Comparison of ENCODE assay signal across 30 cellular contexts in the genomic region with DNA sequence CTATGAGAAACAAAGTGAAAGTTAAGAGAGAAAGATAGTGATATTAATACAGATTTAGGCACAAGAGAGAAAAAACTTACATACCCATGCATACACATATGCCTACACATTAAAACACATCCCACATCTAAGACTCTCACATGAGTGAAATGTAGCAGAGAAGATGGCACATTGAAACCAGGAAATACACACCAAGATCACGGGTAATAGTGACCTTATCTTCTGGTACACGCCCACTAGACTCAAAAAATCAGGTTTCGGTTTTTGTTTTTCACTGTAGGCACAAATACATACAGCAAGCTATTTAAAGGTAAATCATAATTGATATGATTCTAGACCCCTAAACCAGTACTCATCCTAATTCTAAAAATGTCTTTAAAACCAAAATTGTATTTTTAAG.
DNase-seq lines count a peak whose midpoint lies in the region; ATAC-seq and TF ChIP-seq lines count a peak whose summit lies in the region.
"Had no signal": no experiment of that assay in that cellular context is flagged by ENCODE, and none has a peak within 500 bp of the region (broad histone marks: within the 10 kb centered on the region; RNA-seq: fewer than 3 reads in every experiment).

No MANE protein-coding gene starts in this region.

- ATAC-seq in GM18868 (IDR thresholded peaks at IDR 0.05; ENCODE audit: unreplicated experiment) (peak; percentile 68), GM21786 (IDR thresholded peaks at IDR 0.05; ENCODE audit: unreplicated experiment) (peak; percentile 70)
- ATAC-seq: activated naive CD8-positive, alpha-beta T cell treated with anti-CD3 and anti-CD28 coated beads, Interleukin-2, amount 50 U/mL, for 24 hours; CD8-positive, alpha-beta T cell; left colon; PC-3 had no signal

- no TSS peak for BruUV-seq in MCF 10A (replicated peaks; lab: Mats Ljungman, UMichigan)

- no peak overlapping the region for H3K4me3 Mint-ChIP-seq in MCF 10A (ENCODE audit: unreplicated experiment)
- H3K4me3 Mint-ChIP-seq: activated naive CD8-positive, alpha-beta T cell treated with anti-CD3 and anti-CD28 coated beads, Interleukin-2, amount 50 U/mL, for 24 hours; CD8-positive, alpha-beta T cell; nephron progenitor cell had no signal

- H3K4me3 ChIP-seq in GM12864 (ENCODE audit: low read depth, low read length), result no peak overlapping the region
- H3K4me3 ChIP-seq in KMS-11 (IDR thresholded peaks at IDR 0.05; ENCODE audit: insufficient read depth, low read depth, low read length), result no peak overlapping the region
- H3K4me3 ChIP-seq: cardiac muscle cell, colonic mucosa, GM23248, tibial artery had no signal

- H3K36me3 Mint-ChIP-seq in MCF 10A (ENCODE audit: insufficient read depth, unreplicated experiment), result no peaks in the 10 kb centered on the region
- H3K36me3 Mint-ChIP-seq: CD8-positive, alpha-beta T cell had no signal

- H2AFZ ChIP-seq in KMS-11 (ENCODE audit: low read depth), result peak overlapping the region; percentile 68
- H2AFZ ChIP-seq: GM23248 had no signal

- peak overlapping the region; percentile 6; the same call in 1 of the 2 replicates for H3K9ac ChIP-seq in KMS-11
- H3K9ac ChIP-seq: GM23248, SK-N-SH had no signal

- no peaks in the 10 kb centered on the region for H3K4me1 Mint-ChIP-seq in MCF 10A (ENCODE audit: insufficient read depth, unreplicated experiment)
- H3K4me1 Mint-ChIP-seq: activated naive CD8-positive, alpha-beta T cell treated with anti-CD3 and anti-CD28 coated beads, Interleukin-2, amount 50 U/mL, for 24 hours; nephron progenitor cell had no signal

- no peaks in the 10 kb centered on the region for H3K27me3 ChIP-seq in KMS-11 (ENCODE audit: insufficient read depth, low read depth)
- H3K27me3 ChIP-seq: cardiac muscle cell, colonic mucosa, tibial artery had no signal

- DNase-seq in GM12864 (ENCODE audit: low read depth) (peak; percentile 8), NCI-H748 (lab: John Stamatoyannopoulos, UW; ENCODE audit: unreplicated experiment) (no peak), NCI-H2227 treated with DMSO at 0.1 percent for 48 hours (lab: John Stamatoyannopoulos, UW) (no peak), GM13977 (ENCODE audit: low spot score) (no peak), MCF 10A (ENCODE audit: unreplicated experiment) (no peak)
- DNase-seq: activated CD4-positive, alpha-beta T cell treated with anti-CD3 and anti-CD28 coated beads, Interleukin-2, amount 50 U/mL, for 4 hours; activated CD4-positive, CD25-positive, alpha-beta regulatory T cell; activated CD8-positive, alpha-beta memory T cell treated with anti-CD3 and anti-CD28 coated beads, Interleukin-2, amount 50 U/mL, for 4 hours; activated naive CD4-positive, alpha-beta T cell; activated naive CD8-positive, alpha-beta T cell treated with anti-CD3 and anti-CD28 coated beads, Interleukin-2, amount 50 U/mL, for 24 hours; CD8-positive, alpha-beta T cell; colonic mucosa; effector memory CD4-positive, alpha-beta T cell; GM23248; hypothalamus; left colon; mammary epithelial cell; NCI-H146; NCI-H446; NCI-H82; nephron progenitor cell; PC-3; SK-N-SH; stimulated activated CD4-positive, alpha-beta T cell treated with anti-CD3 and anti-CD28 coated beads, Interleukin-4, amount 100 ng/mL, for 24 hours; tibial artery had no signal

- H4K20me1 ChIP-seq in KMS-11 (ENCODE audit: insufficient read depth), result no peaks in the 10 kb centered on the region

- peaks cover 11% of the 10 kb centered on the region for H3K4me1 ChIP-seq in KMS-11 (ENCODE audit: low read depth, poor library complexity, severe bottlenecking)
- H3K4me1 ChIP-seq: colonic mucosa, tibial artery had no signal

- H3K27ac ChIP-seq in KMS-11, result peak overlapping the region; percentile 9; the same call in 1 of the 2 replicates
- H3K27ac ChIP-seq: cardiac muscle cell, colonic mucosa, epithelial cell of prostate, GM23248, tibial artery had no signal

- no peak overlapping the region for H3K27ac Mint-ChIP-seq in MCF 10A (ENCODE audit: low read depth, unreplicated experiment)
- H3K27ac Mint-ChIP-seq: activated naive CD8-positive, alpha-beta T cell treated with anti-CD3 and anti-CD28 coated beads, Interleukin-2, amount 50 U/mL, for 24 hours; CD8-positive, alpha-beta T cell; nephron progenitor cell had no signal

- peak overlapping the region; percentile 49 for H3K4me2 ChIP-seq in KMS-11
- H3K4me2 ChIP-seq: SK-N-SH had no signal

- H3K9me3 Mint-ChIP-seq in MCF 10A (ENCODE audit: unreplicated experiment), result no peaks in the 10 kb centered on the region
- H3K9me3 Mint-ChIP-seq: activated naive CD8-positive, alpha-beta T cell treated with anti-CD3 and anti-CD28 coated beads, Interleukin-2, amount 50 U/mL, for 24 hours; CD8-positive, alpha-beta T cell had no signal

- TF ChIP-seq CTCF in GM12864 (IDR thresholded peaks at IDR 0.05; ENCODE audit: low read depth, low read length, missing control alignments) (no peak), KMS-11 (conservative IDR thresholded peaks at IDR 0.05; ENCODE audit: low read depth, low read length) (no peak), GM13977 (IDR thresholded peaks at IDR 0.05; ENCODE audit: extremely low read depth, insufficient read depth, missing control alignments) (no peak), MCF 10A (IDR thresholded peaks at IDR 0.05; ENCODE audit: unreplicated experiment) (no peak)

- no peaks in the 10 kb centered on the region for H3K79me2 ChIP-seq in KMS-11 (ENCODE audit: insufficient read depth, low read depth)

- POLR2A ChIA-PET in MCF 10A (lab: Yijun Ruan, JAX), result no interaction called here

- intact Hi-C loops in MCF 10A (cut with micrococcal nuclease), result no loop called here

- CTCF ChIA-PET in MCF 10A (lab: Yijun Ruan, JAX), result no interaction called here

- H3K36me3 ChIP-seq in KMS-11 (ENCODE audit: insufficient read depth), result no peaks in the 10 kb centered on the region
- H3K36me3 ChIP-seq: cardiac muscle cell, colonic mucosa, tibial artery had no signal

- H3K27me3 Mint-ChIP-seq in MCF 10A (ENCODE audit: insufficient read depth, unreplicated experiment), result peaks cover 17% of the 10 kb centered on the region

- in situ Hi-C loops in GM13977 (cut with MboI; ENCODE audit: low pct_unique_long_range_greater_than_20kb, low sequenced_read_pairs, unreplicated experiment), result loop anchor here (25.0 kb wide), 1 partner anchor 331 kb away; no protein-coding TSS in a partner anchor
